22 cellular contexts compared by ENCODE assay signal in the genomic region with DNA sequence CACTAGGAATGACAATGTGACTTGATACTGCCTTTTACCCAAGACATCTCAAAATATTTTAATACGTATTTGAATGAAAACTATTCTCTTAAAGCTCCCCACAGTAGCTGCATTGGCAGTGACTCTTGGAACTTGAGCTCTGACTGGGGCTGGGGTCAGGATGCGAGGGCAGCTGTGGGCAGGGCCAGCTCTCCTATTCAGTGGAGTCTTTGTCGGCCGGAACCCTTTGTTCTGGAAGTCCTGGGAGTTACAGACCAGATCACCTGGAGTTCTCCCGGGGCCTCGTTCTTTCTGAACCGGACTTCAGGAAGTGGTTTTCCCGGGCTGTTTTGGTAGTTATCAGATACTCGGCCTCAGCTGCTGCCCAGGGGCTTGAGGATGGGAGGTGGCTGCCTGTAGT.
"Had no signal": no experiment of that assay in that cellular context is flagged by ENCODE, and none has a peak within 500 bp of the region (broad histone marks: within the 10 kb centered on the region; RNA-seq: fewer than 3 reads in every experiment).

No MANE protein-coding gene starts in this region.

- H3K4me1 ChIP-seq: breast epithelium, gastrocnemius medialis, psoas muscle had no signal

- H3K4me3 Mint-ChIP-seq: activated CD4-positive, alpha-beta T cell treated with anti-CD3 and anti-CD28 coated beads, Interleukin-2, amount 10 ng/mL, durations not matched to agents 7 days and 5 days; activated naive CD4-positive, alpha-beta T cell treated with anti-CD3 and anti-CD28 coated beads for 36 hours; activated naive CD8-positive, alpha-beta T cell treated with anti-CD3 and anti-CD28 coated beads, Interleukin-2, amount 50 U/mL, for 24 hours; activated T-helper 17 cell treated with anti-CD3 and anti-CD28 coated beads, Interleukin-2, amount 50 U/mL, for 72 hours; dendritic cell treated with granulocyte-macrophage colony-stimulating factor and Interleukin-4, amounts not matched to agents 40 ng/mL and 50 ng/mL, for 4 days; naive thymus-derived CD4-positive, alpha-beta T cell; stimulated activated naive CD8-positive, alpha-beta T cell treated with anti-CD3 and anti-CD28 coated beads, Interleukin-15, Interleukin-2, amounts not matched to agents 100 ng/mL and 50 ng/mL, for 24 hours; T-helper 2 cell treated with Interferon-gamma antibody and Interleukin-4, amounts not matched to agents 5 μg/mL and 100 μg/mL, for 36 hours had no signal

- H3K27ac Mint-ChIP-seq: activated CD4-positive, alpha-beta T cell treated with anti-CD3 and anti-CD28 coated beads, Interleukin-2, amount 10 ng/mL, durations not matched to agents 7 days and 5 days; activated naive CD4-positive, alpha-beta T cell treated with anti-CD3 and anti-CD28 coated beads for 36 hours; activated naive CD8-positive, alpha-beta T cell treated with anti-CD3 and anti-CD28 coated beads, Interleukin-2, amount 50 U/mL, for 24 hours; activated T-helper 17 cell treated with anti-CD3 and anti-CD28 coated beads, Interleukin-2, amount 50 U/mL, for 72 hours; dendritic cell treated with granulocyte-macrophage colony-stimulating factor and Interleukin-4, amounts not matched to agents 40 ng/mL and 50 ng/mL, for 4 days; naive thymus-derived CD4-positive, alpha-beta T cell; stimulated activated naive CD8-positive, alpha-beta T cell treated with anti-CD3 and anti-CD28 coated beads, Interleukin-15, Interleukin-2, amounts not matched to agents 100 ng/mL and 50 ng/mL, for 24 hours; T-helper 2 cell treated with Interferon-gamma antibody and Interleukin-4, amounts not matched to agents 5 μg/mL and 100 μg/mL, for 36 hours had no signal

- H3K27me3 Mint-ChIP-seq: activated naive CD8-positive, alpha-beta T cell treated with anti-CD3 and anti-CD28 coated beads, Interleukin-2, amount 50 U/mL, for 24 hours; activated T-helper 17 cell treated with anti-CD3 and anti-CD28 coated beads, Interleukin-2, amount 50 U/mL, for 72 hours; naive thymus-derived CD4-positive, alpha-beta T cell; stimulated activated naive CD8-positive, alpha-beta T cell treated with anti-CD3 and anti-CD28 coated beads, Interleukin-15, Interleukin-2, amounts not matched to agents 100 ng/mL and 50 ng/mL, for 24 hours had no signal

- H3K27me3 ChIP-seq: breast epithelium, gastrocnemius medialis, heart left ventricle, sigmoid colon, spleen, suprapubic skin, upper lobe of right lung had no signal

- H3K36me3 Mint-ChIP-seq: naive thymus-derived CD4-positive, alpha-beta T cell had no signal

- H3K4me3 ChIP-seq: breast epithelium, gastrocnemius medialis, heart left ventricle, mucosa of descending colon, psoas muscle, sigmoid colon, spleen, suprapubic skin, upper lobe of right lung had no signal

- H3K36me3 ChIP-seq: breast epithelium, gastrocnemius medialis, suprapubic skin, upper lobe of right lung had no signal

- H3K9me3 Mint-ChIP-seq: activated CD4-positive, alpha-beta T cell treated with anti-CD3 and anti-CD28 coated beads, Interleukin-2, amount 10 ng/mL, durations not matched to agents 7 days and 5 days; activated naive CD4-positive, alpha-beta T cell treated with anti-CD3 and anti-CD28 coated beads for 36 hours; activated naive CD8-positive, alpha-beta T cell treated with anti-CD3 and anti-CD28 coated beads, Interleukin-2, amount 50 U/mL, for 24 hours; activated T-helper 17 cell treated with anti-CD3 and anti-CD28 coated beads, Interleukin-2, amount 50 U/mL, for 72 hours; dendritic cell treated with granulocyte-macrophage colony-stimulating factor and Interleukin-4, amounts not matched to agents 40 ng/mL and 50 ng/mL, for 4 days; naive thymus-derived CD4-positive, alpha-beta T cell; stimulated activated naive CD8-positive, alpha-beta T cell treated with anti-CD3 and anti-CD28 coated beads, Interleukin-15, Interleukin-2, amounts not matched to agents 100 ng/mL and 50 ng/mL, for 24 hours; T-helper 2 cell treated with Interferon-gamma antibody and Interleukin-4, amounts not matched to agents 5 μg/mL and 100 μg/mL, for 36 hours had no signal

- H3K9me3 ChIP-seq: breast epithelium, gastrocnemius medialis, heart left ventricle, mucosa of descending colon, psoas muscle, sigmoid colon, spleen, suprapubic skin, upper lobe of right lung had no signal

- ATAC-seq: activated naive CD8-positive, alpha-beta T cell treated with anti-CD3 and anti-CD28 coated beads, Interleukin-2, amount 50 U/mL, for 24 hours; activated T-helper 17 cell treated with anti-CD3 and anti-CD28 coated beads, Interleukin-2, amount 50 U/mL, for 72 hours; gastrocnemius medialis; left colon; mucosa of descending colon; naive thymus-derived CD4-positive, alpha-beta T cell; psoas muscle; upper lobe of right lung had no signal

- H3K27ac ChIP-seq: breast epithelium, gastrocnemius medialis, psoas muscle, sigmoid colon, spleen, suprapubic skin, upper lobe of right lung had no signal

- H3K4me1 Mint-ChIP-seq: activated T-helper 17 cell treated with anti-CD3 and anti-CD28 coated beads, Interleukin-2, amount 50 U/mL, for 72 hours had no signal

- DNase-seq: activated CD4-positive, alpha-beta T cell treated with anti-CD3 and anti-CD28 coated beads, Interleukin-2, amount 10 ng/mL, durations not matched to agents 7 days and 5 days; activated CD4-positive, CD25-positive, alpha-beta regulatory T cell; activated naive CD4-positive, alpha-beta T cell treated with anti-CD3 and anti-CD28 coated beads for 36 hours; activated naive CD8-positive, alpha-beta T cell treated with anti-CD3 and anti-CD28 coated beads, Interleukin-2, amount 50 U/mL, for 24 hours; cerebellar nuclear complex; erythroblast; gastrocnemius medialis; heart left ventricle; left colon; mucosa of descending colon; naive thymus-derived CD4-positive, alpha-beta T cell; nucleus accumbens; psoas muscle; sigmoid colon; spleen; upper lobe of right lung had no signal
